In genomic region chr17:32126746-32127145, GRCh38 we compare ENCODE assay signal across 1 cellular context.
TF ChIP-seq lines count a peak whose summit lies in the region.

No MANE protein-coding gene starts in this region.

TF ChIP-seq in HEK293, 187 proteins besides CTCF, POLR2A, EP300 and RAD21 (continued from another document):
- TF ChIP-seq ZNF148 (tag by site-specific recombination; IDR thresholded peaks at IDR 0.05; ENCODE audit: borderline replicate concordance): no peak
- TF ChIP-seq HOXD13 (CRISPR knock-in tag; IDR thresholded peaks at IDR 0.05; ENCODE audit: borderline replicate concordance): no peak
- no peak for TF ChIP-seq TRIM28 (IDR thresholded peaks at IDR 0.05; ENCODE audit: borderline replicate concordance, low read length)
- no peak for TF ChIP-seq ZNF830 (tag by site-specific recombination; IDR thresholded peaks at IDR 0.05; ENCODE audit: low read depth)
- no peak for TF ChIP-seq FEZF1 (tag by site-specific recombination; IDR thresholded peaks at IDR 0.05)
- no peak for TF ChIP-seq SP3 (tag by site-specific recombination; IDR thresholded peaks at IDR 0.05)
- no peak for TF ChIP-seq ZNF423 (tag by site-specific recombination; IDR thresholded peaks at IDR 0.05)
- no peak for TF ChIP-seq ZNF138 (tag by site-specific recombination; IDR thresholded peaks at IDR 0.05; ENCODE audit: borderline replicate concordance)
- TF ChIP-seq PRDM10 (tag by site-specific recombination; IDR thresholded peaks at IDR 0.05): peak; percentile 45; the same call in 1 of the 2 replicates
- 0 out of 2 replicates have a peak, but pooled peaks have one; percentile 7 for TF ChIP-seq ZFP69B (tag by site-specific recombination; IDR thresholded peaks at IDR 0.05)
- no peak for TF ChIP-seq ZNF16 (tag by site-specific recombination; IDR thresholded peaks at IDR 0.05; ENCODE audit: low read depth)
- no peak for TF ChIP-seq SCRT1 (tag by site-specific recombination; IDR thresholded peaks at IDR 0.05; ENCODE audit: borderline replicate concordance)
- TF ChIP-seq ZFP3 (tag by site-specific recombination; IDR thresholded peaks at IDR 0.05; ENCODE audit: low read depth): no peak
- no peak for TF ChIP-seq ZNF18 (tag by site-specific recombination; IDR thresholded peaks at IDR 0.05)
- peak; percentile 82; the same call in 1 of the 2 replicates for TF ChIP-seq ZBTB6 (tag by site-specific recombination; IDR thresholded peaks at IDR 0.05)
- TF ChIP-seq ZNF596 (tag by site-specific recombination; IDR thresholded peaks at IDR 0.05): no peak
- TF ChIP-seq HOXC10 (CRISPR knock-in tag; IDR thresholded peaks at IDR 0.05): no peak
